ENCODE assay signal across 27 cellular contexts in genomic region chr9:81080185-81080584, GRCh38.
"Had no signal": no experiment of that assay in that cellular context is flagged by ENCODE, and none has a peak within 500 bp of the region (broad histone marks: within the 10 kb centered on the region; RNA-seq: fewer than 3 reads in every experiment).

No MANE protein-coding gene starts in this region.

- ATAC-seq: effector memory CD8-positive, alpha-beta T cell; esophagus mucosa; gastrocnemius medialis; gastroesophageal sphincter; heart left ventricle; heart right ventricle had no signal

- H3K4me3 ChIP-seq: colonic mucosa, coronary artery, dorsolateral prefrontal cortex, esophagus muscularis mucosa, esophagus squamous epithelium, gastrocnemius medialis, gastroesophageal sphincter, heart left ventricle, heart right ventricle had no signal

- H3K27ac ChIP-seq: colonic mucosa, coronary artery, dorsolateral prefrontal cortex, epithelial cell of prostate, esophagus muscularis mucosa, esophagus squamous epithelium, foreskin keratinocyte, gastrocnemius medialis, gastroesophageal sphincter, heart left ventricle, heart right ventricle had no signal

- H3K9me3 ChIP-seq: colonic mucosa, esophagus muscularis mucosa, esophagus squamous epithelium, gastrocnemius medialis, gastroesophageal sphincter, heart left ventricle, heart right ventricle had no signal

- FAIRE-seq: colon, endometrium, endothelial cell of umbilical vein, frontal cortex had no signal

- H3K36me3 ChIP-seq: colonic mucosa, esophagus muscularis mucosa, esophagus squamous epithelium, gastrocnemius medialis, gastroesophageal sphincter, heart left ventricle, heart right ventricle had no signal

- H3K27me3 ChIP-seq: colonic mucosa, esophagus muscularis mucosa, esophagus squamous epithelium, foreskin keratinocyte, gastrocnemius medialis, gastroesophageal sphincter, heart left ventricle, heart right ventricle had no signal

- H3K4me1 ChIP-seq: colonic mucosa, gastrocnemius medialis, heart right ventricle had no signal

- DNase-seq: colonic mucosa; cortex of kidney; dermis blood vessel endothelial cell; dorsolateral prefrontal cortex; effector CD4-positive, alpha-beta T cell; effector CD8-positive, alpha-beta T cell; effector memory CD4-positive, alpha-beta T cell; effector memory CD8-positive, alpha-beta T cell; endodermal cell; erythroblast; esophagus squamous epithelium; foreskin fibroblast; foreskin keratinocyte; foreskin melanocyte; gastrocnemius medialis; glutamatergic neuron; heart left ventricle; heart right ventricle had no signal
